In genomic region chr19:40445006-40445312, GRCh38 we compare ENCODE assay signal across 8 cellular contexts. TPM values are rescaled to one million over a fixed set of nuclear protein-coding genes. Genes with fewer than 3 reads are reported as not detected.
A peak's percentile ranks its signal among the peaks of the same experiment; 100 is the strongest.
DNase-seq lines count a peak whose midpoint lies in the region; ATAC-seq, FAIRE-seq and TF ChIP-seq lines count a peak whose summit lies in the region.

No MANE protein-coding gene starts in this region.

- intact Hi-C loops in A673 (cut with micrococcal nuclease; ENCODE audit: unreplicated experiment): no loop called here

- H3K27ac ChIP-seq in A673 (ENCODE audit: low read depth, low read length, poor library complexity, severe bottlenecking) (peak overlapping the region; percentile 96), HUES64 (ENCODE audit: low read depth, low read length) (peak overlapping the region; percentile 67), caudate nucleus (ENCODE audit: low read depth, low read length) (peak overlapping the region; percentile 99)

- no peaks in the 10 kb centered on the region for H3K9me3 ChIP-seq in A673 (ENCODE audit: low read depth, low read length, poor library complexity, severe bottlenecking)
- no peaks in the 10 kb centered on the region for H3K9me3 ChIP-seq in HUES64 (ENCODE audit: insufficient read depth, low read depth, low read length)
- H3K9me3 ChIP-seq in mucosa of stomach (ENCODE audit: control insufficient read depth, low read length): no peaks in the 10 kb centered on the region

- H3K27me3 ChIP-seq in A673 (replicated peaks; ENCODE audit: insufficient read depth, low read depth, low read length, poor library complexity) (no peaks in the 10 kb centered on the region), HUES64 (ENCODE audit: insufficient read depth, low read length) (no peaks in the 10 kb centered on the region), mucosa of stomach (ENCODE audit: control insufficient read depth, insufficient read depth, low read length) (no peaks in the 10 kb centered on the region)

- POLR2A ChIA-PET in A673 (lab: Charles Lee; ENCODE audit: low non-redundant PET): no interaction called here

- no peak for DNase-seq in A673 (ENCODE audit: low spot score)
- no peak for DNase-seq in caudate nucleus (lab: John Stamatoyannopoulos, UW)
- DNase-seq in NCI-H82 treated with DMSO at 0.1 percent for 48 hours (lab: John Stamatoyannopoulos, UW; ENCODE audit: unreplicated experiment): no peak
- no peak for DNase-seq in DMS79 treated with DMSO at 0.1 percent for 48 hours (lab: John Stamatoyannopoulos, UW)
- DNase-seq in urothelium cell line (ENCODE audit: low spot score): no peak

- H3K9ac ChIP-seq in HUES64 (ENCODE audit: low read depth, low read length) (peak overlapping the region; percentile 70), mucosa of stomach (ENCODE audit: low read length) (peak overlapping the region; percentile 100)

- WGBS in HUES64: 51% methylated on average over 9 of the region's 9 CpGs

- no peak for ATAC-seq in GM18861 (IDR thresholded peaks at IDR 0.05; ENCODE audit: unreplicated experiment)

- CTCF ChIA-PET in A673 (lab: Charles Lee): interaction anchor here (0.6 kb wide), 1 partner anchor 305 kb away, joined by 3 read pairs; no protein-coding TSS in a partner anchor

- peaks cover 22% of the 10 kb centered on the region for H3K4me1 ChIP-seq in A673 (ENCODE audit: insufficient read depth, low read length, poor library complexity, severe bottlenecking)
- H3K4me1 ChIP-seq in HUES64 (ENCODE audit: insufficient read depth, low read length): peaks cover 20% of the 10 kb centered on the region
- peaks cover 19% of the 10 kb centered on the region for H3K4me1 ChIP-seq in mucosa of stomach (ENCODE audit: control insufficient read depth, insufficient read depth, low read length)

- no peak for TF ChIP-seq CTCF in A673 (conservative IDR thresholded peaks at IDR 0.05; ENCODE audit: low read depth, low read length)

- peaks cover 25% of the 10 kb centered on the region for H3K36me3 ChIP-seq in A673 (ENCODE audit: insufficient read depth, low read length, poor library complexity, severe bottlenecking)
- H3K36me3 ChIP-seq in HUES64 (ENCODE audit: insufficient read depth, low read length): peaks cover 28% of the 10 kb centered on the region
- H3K36me3 ChIP-seq in mucosa of stomach (ENCODE audit: control insufficient read depth, insufficient read depth, low read length): peaks cover 6% of the 10 kb centered on the region

- H3K4me3 ChIP-seq in A673 (ENCODE audit: low read depth, low read length, poor library complexity, severe bottlenecking) (peak overlapping the region; percentile 82), HUES64 (ENCODE audit: low read length) (peak overlapping the region; percentile 79), mucosa of stomach (ENCODE audit: low read length) (peak overlapping the region; percentile 95)

- BruUV-seq in A673 (replicated peaks; lab: Mats Ljungman, UMichigan): TSS peak; percentile 70

- FAIRE-seq in urothelium cell line (lab: Jason Lieb, UNC): no peak

RNA-seq across cellular contexts. Expression of gene SERTAD3, which starts 0.8 kb away (rescaled TPM):
- 26.3 and 28.7 TPM in 2 replicates for total RNA-seq in A673 (2021)
- 17.2 TPM for polyA plus RNA-seq in HUES64 (2013, experiment 1 of 2)
- polyA plus RNA-seq in HUES64 (2013, experiment 2 of 2): 21.0 TPM

RNA-seq across cellular contexts. Expression of gene SERTAD1, which starts 19.2 kb away (rescaled TPM):
- 9.6 and 16.5 TPM in 2 replicates for total RNA-seq in A673 (2021)
- 4.3 TPM for polyA plus RNA-seq in HUES64 (2013, experiment 1 of 2)
- polyA plus RNA-seq in HUES64 (2013, experiment 2 of 2): 3.5 TPM

RNA-seq across cellular contexts. Expression of gene BLVRB, which starts 20.6 kb away (rescaled TPM):
- total RNA-seq in A673 (2021): 36.1 and 48.2 TPM in 2 replicates
- polyA plus RNA-seq in HUES64 (2013, experiment 1 of 2): 17.7 TPM
- polyA plus RNA-seq in HUES64 (2013, experiment 2 of 2): 21.0 TPM

RNA-seq across cellular contexts. Expression of gene SPTBN4, which starts 21.8 kb away (rescaled TPM):
- total RNA-seq in A673 (2021): 0.43 and 0.94 TPM in 2 replicates
- 0.80 TPM for polyA plus RNA-seq in HUES64 (2013, experiment 1 of 2)
- 1.6 TPM for polyA plus RNA-seq in HUES64 (2013, experiment 2 of 2)

RNA-seq across cellular contexts. Expression of gene PRX, which starts 31.8 kb away (rescaled TPM):
- total RNA-seq in A673 (2021): 2.5 and 3.9 TPM in 2 replicates
- polyA plus RNA-seq in HUES64 (2013, experiment 1 of 2): 3.3 TPM
- polyA plus RNA-seq in HUES64 (2013, experiment 2 of 2): 3.1 TPM
